10 cellular contexts compared by ENCODE assay signal in genomic region chr3:188264231-188265213, GRCh38.
DNase-seq lines count a peak whose midpoint lies in the region; ATAC-seq and TF ChIP-seq lines count a peak whose summit lies in the region.
"Had no signal": no experiment of that assay in that cellular context is flagged by ENCODE, and none has a peak within 500 bp of the region (broad histone marks: within the 10 kb centered on the region; RNA-seq: fewer than 3 reads in every experiment).

No MANE protein-coding gene starts in this region.

- 44 to 61% (median 56%) methylated on average over 7 of the region's 7 CpGs for WGBS in heart left ventricle, 4 donors
- WGBS in prostate gland = 47% methylated on average over 7 of the region's 7 CpGs

- H3K4me3 ChIP-seq in ACC112 (ENCODE audit: low read depth, low read length) = peak overlapping the region; percentile 18
- peak overlapping the region in 1 of 12 donors; percentile 0 for H3K4me3 ChIP-seq in heart left ventricle
- H3K4me3 ChIP-seq in prostate gland = no peak overlapping the region
- H3K4me3 ChIP-seq: pancreas had no signal

- ATAC-seq in heart left ventricle (no peak), HG02973 (IDR thresholded peaks at IDR 0.05; ENCODE audit: unreplicated experiment) (no peak)

- peaks cover 49% of the 10 kb centered on the region for H3K79me2 ChIP-seq in ACC112 (ENCODE audit: control insufficient read depth, insufficient read depth, low read length, unreplicated experiment)

- H3K36me3 ChIP-seq in ACC112 (ENCODE audit: insufficient read depth, low read length) (no peaks in the 10 kb centered on the region), heart left ventricle (no peaks in the 10 kb centered on the region), prostate gland (no peaks in the 10 kb centered on the region)
- H3K36me3 ChIP-seq: pancreas had no signal

- H2AFZ ChIP-seq in ACC112 (ENCODE audit: low read length, unreplicated experiment) = no peak overlapping the region

- peak overlapping the region; percentile 97 for H3K27ac ChIP-seq in ACC112 (ENCODE audit: low read depth, low read length)
- peak overlapping the region; percentile 58 for H3K27ac ChIP-seq in VCaP
- peak overlapping the region; percentile 74 to 96 (median 89) for H3K27ac ChIP-seq in heart left ventricle
- H3K27ac ChIP-seq in prostate gland = peak overlapping the region; percentile 73 to 85

- DNase-seq in heart left ventricle = peak in 2 of 5 donors; percentile 38 to 55
- DNase-seq in prostate gland (ENCODE audit: low spot score) = no peak
- DNase-seq in activated CD4-positive, alpha-beta T cell treated with anti-CD3 and anti-CD28 coated beads for 4 hours = no peak
- no peak for DNase-seq in foreskin melanocyte
- DNase-seq in NOMO-1 treated with DMSO at 0.1 percent for 48 hours (lab: John Stamatoyannopoulos, UW; ENCODE audit: unreplicated experiment) = no peak
- DNase-seq: AML-193, pancreas had no signal

- intact Hi-C loops in heart left ventricle (cut with DNase I) (loop anchor here in 9 of 10 donors (2.0 to 10.0 kb wide), 13 partner anchors 42 to 690 kb away; partner anchors contain the start of genes BCL6 (in 6 of the 9) and LPP (in 4 of the 9)), prostate gland (cut with DNase I) (loop anchor here (2.0 to 5.0 kb wide), 4 partner anchors 42 to 522 kb away; partner anchors contain the start of gene LPP)

- TF ChIP-seq POLR2A in heart left ventricle (IDR thresholded peaks at IDR 0.05) = no peak
- TF ChIP-seq POLR2A in prostate gland (IDR thresholded peaks at IDR 0.05) = no peak

- H3K9me3 ChIP-seq in heart left ventricle (no peaks in the 10 kb centered on the region), prostate gland (no peaks in the 10 kb centered on the region)
- H3K9me3 ChIP-seq: pancreas had no signal

- no peak for TF ChIP-seq CTCF in VCaP (conservative IDR thresholded peaks at IDR 0.05)
- no peak for TF ChIP-seq CTCF in heart left ventricle (IDR thresholded peaks at IDR 0.05)
- no peak for TF ChIP-seq CTCF in prostate gland (IDR thresholded peaks at IDR 0.05)

- H3K27me3 ChIP-seq in ACC112 (ENCODE audit: insufficient read depth, low read length) (no peaks in the 10 kb centered on the region), heart left ventricle (no peaks in the 10 kb centered on the region), prostate gland (replicated peaks; ENCODE audit: insufficient read depth) (no peaks in the 10 kb centered on the region)
- H3K27me3 ChIP-seq: pancreas had no signal

- H3K4me1 ChIP-seq in ACC112 (ENCODE audit: control insufficient read depth, insufficient read depth, low read length, unreplicated experiment) (peaks cover 95% of the 10 kb centered on the region), heart left ventricle (peaks cover 2 to 93% (median 65%) of the 10 kb centered on the region in 12 donors), prostate gland (replicated peaks) (peaks cover 33% of the 10 kb centered on the region)
